Comparison of ENCODE assay signal across 1 cellular context in the genomic region with DNA sequence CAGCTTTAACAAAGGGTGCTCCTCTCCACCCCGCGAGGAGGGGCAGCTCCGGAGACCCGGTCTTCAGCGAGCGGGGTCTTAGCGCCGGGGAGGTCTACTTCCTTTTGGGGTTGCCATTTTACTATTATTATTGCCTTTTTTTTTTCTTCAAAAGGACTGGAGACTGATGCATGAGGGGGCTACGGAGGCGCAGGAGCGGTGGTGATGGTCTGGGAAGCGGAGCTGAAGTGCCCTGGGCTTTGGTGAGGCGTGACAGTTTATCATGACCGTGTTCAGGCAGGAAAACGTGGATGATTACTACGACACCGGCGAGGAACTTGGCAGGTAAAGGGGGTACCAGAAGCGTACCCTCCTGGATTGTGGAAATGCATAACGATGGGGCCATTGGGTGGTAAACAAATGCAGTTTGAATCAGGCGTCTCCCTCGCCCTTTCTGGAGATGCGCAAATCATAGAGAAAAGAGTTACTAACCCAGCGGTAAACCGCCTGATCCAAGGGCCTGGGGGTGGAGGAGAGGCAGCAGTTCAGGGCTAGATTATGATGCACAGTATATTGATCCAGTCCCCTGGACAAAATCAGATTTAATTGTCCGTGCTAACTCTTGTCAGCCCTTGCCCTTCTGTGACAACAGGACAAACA.
A peak's percentile ranks its signal among the peaks of the same experiment; 100 is the strongest.
TF ChIP-seq lines count a peak whose summit lies in the region.

No MANE protein-coding gene starts in this region.

TF ChIP-seq in GM12878, 131 proteins besides CTCF, POLR2A, EP300 and RAD21:
- TF ChIP-seq, protein P1, sequence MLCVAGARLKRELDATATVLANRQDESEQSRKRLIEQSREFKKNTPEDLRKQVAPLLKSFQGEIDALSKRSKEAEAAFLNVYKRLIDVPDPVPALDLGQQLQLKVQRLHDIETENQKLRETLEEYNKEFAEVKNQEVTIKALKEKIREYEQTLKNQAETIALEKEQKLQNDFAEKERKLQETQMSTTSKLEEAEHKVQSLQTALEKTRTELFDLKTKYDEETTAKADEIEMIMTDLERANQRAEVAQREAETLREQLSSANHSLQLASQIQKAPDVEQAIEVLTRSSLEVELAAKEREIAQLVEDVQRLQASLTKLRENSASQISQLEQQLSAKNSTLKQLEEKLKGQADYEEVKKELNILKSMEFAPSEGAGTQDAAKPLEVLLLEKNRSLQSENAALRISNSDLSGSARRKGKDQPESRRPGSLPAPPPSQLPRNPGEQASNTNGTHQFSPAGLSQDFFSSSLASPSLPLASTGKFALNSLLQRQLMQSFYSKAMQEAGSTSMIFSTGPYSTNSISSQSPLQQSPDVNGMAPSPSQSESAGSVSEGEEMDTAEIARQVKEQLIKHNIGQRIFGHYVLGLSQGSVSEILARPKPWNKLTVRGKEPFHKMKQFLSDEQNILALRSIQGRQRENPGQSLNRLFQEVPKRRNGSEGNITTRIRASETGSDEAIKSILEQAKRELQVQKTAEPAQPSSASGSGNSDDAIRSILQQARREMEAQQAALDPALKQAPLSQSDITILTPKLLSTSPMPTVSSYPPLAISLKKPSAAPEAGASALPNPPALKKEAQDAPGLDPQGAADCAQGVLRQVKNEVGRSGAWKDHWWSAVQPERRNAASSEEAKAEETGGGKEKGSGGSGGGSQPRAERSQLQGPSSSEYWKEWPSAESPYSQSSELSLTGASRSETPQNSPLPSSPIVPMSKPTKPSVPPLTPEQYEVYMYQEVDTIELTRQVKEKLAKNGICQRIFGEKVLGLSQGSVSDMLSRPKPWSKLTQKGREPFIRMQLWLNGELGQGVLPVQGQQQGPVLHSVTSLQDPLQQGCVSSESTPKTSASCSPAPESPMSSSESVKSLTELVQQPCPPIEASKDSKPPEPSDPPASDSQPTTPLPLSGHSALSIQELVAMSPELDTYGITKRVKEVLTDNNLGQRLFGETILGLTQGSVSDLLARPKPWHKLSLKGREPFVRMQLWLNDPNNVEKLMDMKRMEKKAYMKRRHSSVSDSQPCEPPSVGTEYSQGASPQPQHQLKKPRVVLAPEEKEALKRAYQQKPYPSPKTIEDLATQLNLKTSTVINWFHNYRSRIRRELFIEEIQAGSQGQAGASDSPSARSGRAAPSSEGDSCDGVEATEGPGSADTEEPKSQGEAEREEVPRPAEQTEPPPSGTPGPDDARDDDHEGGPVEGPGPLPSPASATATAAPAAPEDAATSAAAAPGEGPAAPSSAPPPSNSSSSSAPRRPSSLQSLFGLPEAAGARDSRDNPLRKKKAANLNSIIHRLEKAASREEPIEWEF (IDR thresholded peaks at IDR 0.05; ENCODE audit: insufficient replicate concordance, low read depth, low read length), result no peak
- no peak for TF ChIP-seq MEF2A (IDR thresholded peaks at IDR 0.05; ENCODE audit: insufficient read depth, low read depth, low read length)
- peak; percentile 24; the same call in 1 of the 2 replicates for TF ChIP-seq PML (IDR thresholded peaks at IDR 0.05; ENCODE audit: low read length)
- TF ChIP-seq, protein P2, sequence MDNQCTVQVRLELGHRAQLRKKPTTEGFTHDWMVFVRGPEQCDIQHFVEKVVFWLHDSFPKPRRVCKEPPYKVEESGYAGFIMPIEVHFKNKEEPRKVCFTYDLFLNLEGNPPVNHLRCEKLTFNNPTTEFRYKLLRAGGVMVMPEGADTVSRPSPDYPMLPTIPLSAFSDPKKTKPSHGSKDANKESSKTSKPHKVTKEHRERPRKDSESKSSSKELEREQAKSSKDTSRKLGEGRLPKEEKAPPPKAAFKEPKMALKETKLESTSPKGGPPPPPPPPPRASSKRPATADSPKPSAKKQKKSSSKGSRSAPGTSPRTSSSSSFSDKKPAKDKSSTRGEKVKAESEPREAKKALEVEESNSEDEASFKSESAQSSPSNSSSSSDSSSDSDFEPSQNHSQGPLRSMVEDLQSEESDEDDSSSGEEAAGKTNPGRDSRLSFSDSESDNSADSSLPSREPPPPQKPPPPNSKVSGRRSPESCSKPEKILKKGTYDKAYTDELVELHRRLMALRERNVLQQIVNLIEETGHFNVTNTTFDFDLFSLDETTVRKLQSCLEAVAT (IDR thresholded peaks at IDR 0.05), result peak; percentile 29; the same call in 1 of the 2 replicates
- TF ChIP-seq WRNIP1 (IDR thresholded peaks at IDR 0.05; ENCODE audit: borderline replicate concordance, low read depth, low read length), result no peak
- TF ChIP-seq SMARCA5 (IDR thresholded peaks at IDR 0.05), result no peak
- TF ChIP-seq ATF7 (IDR thresholded peaks at IDR 0.05; ENCODE audit: low read depth), result 0 out of 2 replicates have a peak, but pooled peaks have one; percentile 7
- no peak for TF ChIP-seq IKZF2 (IDR thresholded peaks at IDR 0.05)
- TF ChIP-seq, protein P3, sequence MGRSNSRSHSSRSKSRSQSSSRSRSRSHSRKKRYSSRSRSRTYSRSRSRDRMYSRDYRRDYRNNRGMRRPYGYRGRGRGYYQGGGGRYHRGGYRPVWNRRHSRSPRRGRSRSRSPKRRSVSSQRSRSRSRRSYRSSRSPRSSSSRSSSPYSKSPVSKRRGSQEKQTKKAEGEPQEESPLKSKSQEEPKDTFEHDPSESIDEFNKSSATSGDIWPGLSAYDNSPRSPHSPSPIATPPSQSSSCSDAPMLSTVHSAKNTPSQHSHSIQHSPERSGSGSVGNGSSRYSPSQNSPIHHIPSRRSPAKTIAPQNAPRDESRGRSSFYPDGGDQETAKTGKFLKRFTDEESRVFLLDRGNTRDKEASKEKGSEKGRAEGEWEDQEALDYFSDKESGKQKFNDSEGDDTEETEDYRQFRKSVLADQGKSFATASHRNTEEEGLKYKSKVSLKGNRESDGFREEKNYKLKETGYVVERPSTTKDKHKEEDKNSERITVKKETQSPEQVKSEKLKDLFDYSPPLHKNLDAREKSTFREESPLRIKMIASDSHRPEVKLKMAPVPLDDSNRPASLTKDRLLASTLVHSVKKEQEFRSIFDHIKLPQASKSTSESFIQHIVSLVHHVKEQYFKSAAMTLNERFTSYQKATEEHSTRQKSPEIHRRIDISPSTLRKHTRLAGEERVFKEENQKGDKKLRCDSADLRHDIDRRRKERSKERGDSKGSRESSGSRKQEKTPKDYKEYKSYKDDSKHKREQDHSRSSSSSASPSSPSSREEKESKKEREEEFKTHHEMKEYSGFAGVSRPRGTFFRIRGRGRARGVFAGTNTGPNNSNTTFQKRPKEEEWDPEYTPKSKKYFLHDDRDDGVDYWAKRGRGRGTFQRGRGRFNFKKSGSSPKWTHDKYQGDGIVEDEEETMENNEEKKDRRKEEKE (IDR thresholded peaks at IDR 0.05), result no peak
- TF ChIP-seq, protein P4, sequence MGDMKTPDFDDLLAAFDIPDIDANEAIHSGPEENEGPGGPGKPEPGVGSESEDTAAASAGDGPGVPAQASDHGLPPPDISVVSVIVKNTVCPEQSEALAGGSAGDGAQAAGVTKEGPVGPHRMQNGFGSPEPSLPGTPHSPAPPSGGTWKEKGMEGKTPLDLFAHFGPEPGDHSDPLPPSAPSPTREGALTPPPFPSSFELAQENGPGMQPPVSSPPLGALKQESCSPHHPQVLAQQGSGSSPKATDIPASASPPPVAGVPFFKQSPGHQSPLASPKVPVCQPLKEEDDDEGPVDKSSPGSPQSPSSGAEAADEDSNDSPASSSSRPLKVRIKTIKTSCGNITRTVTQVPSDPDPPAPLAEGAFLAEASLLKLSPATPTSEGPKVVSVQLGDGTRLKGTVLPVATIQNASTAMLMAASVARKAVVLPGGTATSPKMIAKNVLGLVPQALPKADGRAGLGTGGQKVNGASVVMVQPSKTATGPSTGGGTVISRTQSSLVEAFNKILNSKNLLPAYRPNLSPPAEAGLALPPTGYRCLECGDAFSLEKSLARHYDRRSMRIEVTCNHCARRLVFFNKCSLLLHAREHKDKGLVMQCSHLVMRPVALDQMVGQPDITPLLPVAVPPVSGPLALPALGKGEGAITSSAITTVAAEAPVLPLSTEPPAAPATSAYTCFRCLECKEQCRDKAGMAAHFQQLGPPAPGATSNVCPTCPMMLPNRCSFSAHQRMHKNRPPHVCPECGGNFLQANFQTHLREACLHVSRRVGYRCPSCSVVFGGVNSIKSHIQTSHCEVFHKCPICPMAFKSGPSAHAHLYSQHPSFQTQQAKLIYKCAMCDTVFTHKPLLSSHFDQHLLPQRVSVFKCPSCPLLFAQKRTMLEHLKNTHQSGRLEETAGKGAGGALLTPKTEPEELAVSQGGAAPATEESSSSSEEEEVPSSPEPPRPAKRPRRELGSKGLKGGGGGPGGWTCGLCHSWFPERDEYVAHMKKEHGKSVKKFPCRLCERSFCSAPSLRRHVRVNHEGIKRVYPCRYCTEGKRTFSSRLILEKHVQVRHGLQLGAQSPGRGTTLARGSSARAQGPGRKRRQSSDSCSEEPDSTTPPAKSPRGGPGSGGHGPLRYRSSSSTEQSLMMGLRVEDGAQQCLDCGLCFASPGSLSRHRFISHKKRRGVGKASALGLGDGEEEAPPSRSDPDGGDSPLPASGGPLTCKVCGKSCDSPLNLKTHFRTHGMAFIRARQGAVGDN (IDR thresholded peaks at IDR 0.05), result 0 out of 2 replicates have a peak, but pooled peaks have one; percentile 5
- 0 out of 3 replicates have a peak, but pooled peaks of 1 of the 2 experiments have one; percentile 3 for TF ChIP-seq EGR1 (IDR thresholded peaks at IDR 0.05; ENCODE audit: borderline replicate concordance in 1 of 2, low read depth in 2 of 2, low read length in 2 of 2)
- 0 out of 2 replicates have a peak, but pooled peaks have one; percentile 13 for TF ChIP-seq NBN (IDR thresholded peaks at IDR 0.05)
